Comparison of ENCODE assay signal across 8 cellular contexts in genomic region chr15:39921274-39921638, GRCh38. TPM values are rescaled to one million over a fixed set of nuclear protein-coding genes. Genes with fewer than 3 reads are reported as not detected.
A peak's percentile ranks its signal among the peaks of the same experiment; 100 is the strongest.
DNase-seq lines count a peak whose midpoint lies in the region; ATAC-seq, FAIRE-seq and TF ChIP-seq lines count a peak whose summit lies in the region.

No MANE protein-coding gene starts in this region.

- no CpG with 5 or more reads among the region's 6 CpGs for WGBS in iPS DF 6.9 (ENCODE audit: insufficient coverage, insufficient read length)
- WGBS in spleen, 5 donors: 84 to 93% (median 87%) methylated on average over 6 of the region's 6 CpGs

- CTCF ChIA-PET in activated CD8-positive, alpha-beta T cell treated with anti-CD3 and anti-CD28 coated beads for 36 hours (lab: Charles Lee): no interaction called here

- peak overlapping the region; percentile 79 for H3K4me3 Mint-ChIP-seq in activated CD8-positive, alpha-beta T cell treated with anti-CD3 and anti-CD28 coated beads for 36 hours

- H3K27ac ChIP-seq in HL-60 (replicated peaks): peak overlapping the region; percentile 31
- no peak overlapping the region for H3K27ac ChIP-seq in iPS DF 6.9 (ENCODE audit: low read length)
- H3K27ac ChIP-seq in spleen: peak overlapping the region; percentile 48 to 80 (median 76)

- H3K4me1 Mint-ChIP-seq in activated CD8-positive, alpha-beta T cell treated with anti-CD3 and anti-CD28 coated beads for 36 hours (ENCODE audit: low read depth): peaks cover 23% of the 10 kb centered on the region

- no peak for TF ChIP-seq CTCF in HL-60 (IDR thresholded peaks at IDR 0.05; ENCODE audit: insufficient read depth, low read length)
- TF ChIP-seq CTCF in activated CD8-positive, alpha-beta T cell treated with anti-CD3 and anti-CD28 coated beads for 36 hours (IDR thresholded peaks at IDR 0.05): no peak
- no peak for TF ChIP-seq CTCF in spleen (IDR thresholded peaks at IDR 0.05 in 8 of 11, conservative IDR thresholded peaks at IDR 0.05 in 3 of 11)

- POLR2A ChIA-PET in activated CD8-positive, alpha-beta T cell treated with anti-CD3 and anti-CD28 coated beads for 36 hours (lab: Charles Lee): interaction anchor here (0.7 to 1.3 kb wide), 2 partner anchors 14 to 127 kb away, joined by 3 read pairs; no protein-coding TSS in a partner anchor

- H3K27me3 Mint-ChIP-seq in activated CD8-positive, alpha-beta T cell treated with anti-CD3 and anti-CD28 coated beads for 36 hours: peaks cover 19% of the 10 kb centered on the region

- H3K36me3 ChIP-seq in iPS DF 6.9 (ENCODE audit: control insufficient read depth, insufficient read depth, low read length): no peaks in the 10 kb centered on the region
- no peaks in the 10 kb centered on the region for H3K36me3 ChIP-seq in spleen

- no peak for FAIRE-seq in HTR-8/SVneo (lab: Jason Lieb, UNC)

- intact Hi-C loops in activated CD8-positive, alpha-beta T cell treated with anti-CD3 and anti-CD28 coated beads for 36 hours (cut with micrococcal nuclease): no loop called here
- intact Hi-C loops in spleen (cut with DNase I; ENCODE audit: low total_unique reads): no loop called here

- no peaks in the 10 kb centered on the region for H3K36me3 Mint-ChIP-seq in activated CD8-positive, alpha-beta T cell treated with anti-CD3 and anti-CD28 coated beads for 36 hours (ENCODE audit: low read depth)

- TF ChIP-seq POLR2A in spleen (IDR thresholded peaks at IDR 0.05): no peak

- H3K4me3 ChIP-seq in HL-60 (replicated peaks; ENCODE audit: insufficient read depth, low read length) (peak overlapping the region; percentile 70), iPS DF 6.9 (ENCODE audit: low read length) (peak overlapping the region; percentile 66; the same call in 1 of the 2 replicates), spleen (peak overlapping the region; percentile 64 to 81 (median 70))

- DNase-seq in HL-60 (ENCODE audit: low read depth in 1 of 2, low spot score in 1 of 2): no peak
- no peak for DNase-seq in activated CD8-positive, alpha-beta T cell treated with anti-CD3 and anti-CD28 coated beads for 36 hours
- DNase-seq in iPS DF 6.9 (ENCODE audit: low read depth, low spot score): no peak
- no peak for DNase-seq in spleen
- no peak for DNase-seq in islet precursor cell
- no peak for DNase-seq in HTR-8/SVneo (ENCODE audit: insufficient read length, low spot score)

- H3K9me3 ChIP-seq in iPS DF 6.9 (ENCODE audit: control insufficient read depth, insufficient read depth, low read length) (no peaks in the 10 kb centered on the region), spleen (no peaks in the 10 kb centered on the region)

- peak overlapping the region; percentile 55 for H3K27ac Mint-ChIP-seq in activated CD8-positive, alpha-beta T cell treated with anti-CD3 and anti-CD28 coated beads for 36 hours

- peaks cover 2% of the 10 kb centered on the region; the same call in 1 of the 2 replicates for H3K4me1 ChIP-seq in iPS DF 6.9 (ENCODE audit: control insufficient read depth, insufficient read depth, low read length)
- peaks cover 8 to 27% (median 20%) of the 10 kb centered on the region in 6 donors for H3K4me1 ChIP-seq in spleen

- peaks cover 17% of the 10 kb centered on the region for H3K27me3 ChIP-seq in HL-60 (ENCODE audit: insufficient read depth, poor library complexity, severe bottlenecking)
- no peaks in the 10 kb centered on the region for H3K27me3 ChIP-seq in iPS DF 6.9 (ENCODE audit: control insufficient read depth, insufficient read depth, low read length)
- peaks cover 0 to 45% (median 35%) of the 10 kb centered on the region in 7 donors for H3K27me3 ChIP-seq in spleen (replicated peaks in 1 of 7)

- ATAC-seq in activated CD8-positive, alpha-beta T cell treated with anti-CD3 and anti-CD28 coated beads for 36 hours: no peak
- ATAC-seq in HG03521 (IDR thresholded peaks at IDR 0.05; ENCODE audit: unreplicated experiment) (no peak), GM19351 (IDR thresholded peaks at IDR 0.05; ENCODE audit: unreplicated experiment) (no peak)

- H3K9me3 Mint-ChIP-seq in activated CD8-positive, alpha-beta T cell treated with anti-CD3 and anti-CD28 coated beads for 36 hours: peaks cover 1% of the 10 kb centered on the region

RNA-seq across cellular contexts. Expression of gene GPR176, which starts 1.2 kb away (rescaled TPM):
- under 1 TPM; 0.13 to 0.16 TPM for total RNA-seq in activated CD8-positive, alpha-beta T cell treated with anti-CD3 and anti-CD28 coated beads for 36 hours
- 10 to 100 TPM in 1 of 7 donors, 1 to 10 TPM in 6; 3.2 to 12.8 (median 6.6) TPM for total RNA-seq in spleen
- 1 to 10 TPM; 2.7 to 4.6 (median 4.0) TPM for polyA plus RNA-seq in spleen

RNA-seq across cellular contexts. Expression of gene EIF2AK4, which starts 12.7 kb away (rescaled TPM):
- 10 to 100 TPM; 27.0 to 28.1 TPM for total RNA-seq in activated CD8-positive, alpha-beta T cell treated with anti-CD3 and anti-CD28 coated beads for 36 hours
- total RNA-seq in spleen: 10 to 100 TPM; 21.0 to 56.2 (median 28.7) TPM
- 10 to 100 TPM; 28.9 to 34.7 (median 33.8) TPM for polyA plus RNA-seq in spleen
